ENCODE assay signal across 14 cellular contexts in genomic region chr6:5191222-5191621, GRCh38.
A peak's percentile ranks its signal among the peaks of the same experiment; 100 is the strongest.
DNase-seq lines count a peak whose midpoint lies in the region; ATAC-seq and TF ChIP-seq lines count a peak whose summit lies in the region.
"Had no signal": no experiment of that assay in that cellular context is flagged by ENCODE, and none has a peak within 500 bp of the region (broad histone marks: within the 10 kb centered on the region; RNA-seq: fewer than 3 reads in every experiment).

No MANE protein-coding gene starts in this region.

- no peaks in the 10 kb centered on the region for H3K27me3 ChIP-seq in hepatocyte
- H3K27me3 ChIP-seq: BLaER1 treated with 17β-estradiol and CSF1 and Interleukin-3, amounts not matched to agents 10 nM and 100 nM had no signal

- H3K4me1 ChIP-seq in hepatocyte (ENCODE audit: insufficient read depth), result no peaks in the 10 kb centered on the region

- DNase-seq in hepatocyte (ENCODE audit: low spot score), result no peak
- DNase-seq in mucosa of gallbladder (ENCODE audit: low spot score), result no peak
- DNase-seq in activated T-cell treated with anti-CD3 and anti-CD28 coated beads, Interleukin-2, amount 50 U/mL, for 48 hours, result no peak
- DNase-seq in glomerular visceral epithelial cell (ENCODE audit: extremely low spot score), result no peak
- DNase-seq: erythroblast, NCI-H1417 treated with DMSO at 0.1 percent for 48 hours, NCI-H526, nephron progenitor cell, SHP77 had no signal

- H3K27ac ChIP-seq in hepatocyte, result peak overlapping the region; percentile 13
- H3K27ac ChIP-seq: BLaER1 treated with 17β-estradiol and CSF1 and Interleukin-3, amounts not matched to agents 10 nM and 100 nM had no signal

- ATAC-seq in GM18498 (IDR thresholded peaks at IDR 0.05; ENCODE audit: unreplicated experiment) (peak; percentile 73), GM21528 (IDR thresholded peaks at IDR 0.05; ENCODE audit: low FRiP score, unreplicated experiment) (peak; percentile 79), HG03280 (IDR thresholded peaks at IDR 0.05; ENCODE audit: unreplicated experiment) (peak; percentile 68), GM21529 (IDR thresholded peaks at IDR 0.05; ENCODE audit: unreplicated experiment) (no peak)

- H3K4me2 ChIP-seq in hepatocyte, result no peak overlapping the region
- H3K4me2 ChIP-seq: BLaER1 treated with 17β-estradiol and CSF1 and Interleukin-3, amounts not matched to agents 10 nM and 100 nM had no signal

- 89% methylated on average over 6 of the region's 6 CpGs for WGBS in hepatocyte (ENCODE audit: low lambda C conversion rate, missing lambda C conversion rate)

- no peak for TF ChIP-seq CTCF in hepatocyte (IDR thresholded peaks at IDR 0.05; ENCODE audit: poor library complexity)

- no peaks in the 10 kb centered on the region for H3K9me2 ChIP-seq in hepatocyte (replicated peaks; ENCODE audit: insufficient read depth)

- H3K9me3 ChIP-seq in hepatocyte (ENCODE audit: low read depth), result no peaks in the 10 kb centered on the region
- H3K9me3 ChIP-seq: BLaER1 treated with 17β-estradiol and CSF1 and Interleukin-3, amounts not matched to agents 10 nM and 100 nM had no signal

- no peaks in the 10 kb centered on the region for H3K79me2 ChIP-seq in hepatocyte

- no peaks in the 10 kb centered on the region for H4K20me1 ChIP-seq in hepatocyte (ENCODE audit: insufficient read depth, poor library complexity, severe bottlenecking)

- H3K36me3 ChIP-seq in hepatocyte (replicated peaks; ENCODE audit: insufficient read depth, low read depth), result no peaks in the 10 kb centered on the region

- H3K4me3 ChIP-seq in hepatocyte, result no peak overlapping the region
- H3K4me3 ChIP-seq: BLaER1 treated with 17β-estradiol and CSF1 and Interleukin-3, amounts not matched to agents 10 nM and 100 nM had no signal

- H2AFZ ChIP-seq in hepatocyte, result no peak overlapping the region
